ENCODE assay signal across 1 cellular context in the genomic region with DNA sequence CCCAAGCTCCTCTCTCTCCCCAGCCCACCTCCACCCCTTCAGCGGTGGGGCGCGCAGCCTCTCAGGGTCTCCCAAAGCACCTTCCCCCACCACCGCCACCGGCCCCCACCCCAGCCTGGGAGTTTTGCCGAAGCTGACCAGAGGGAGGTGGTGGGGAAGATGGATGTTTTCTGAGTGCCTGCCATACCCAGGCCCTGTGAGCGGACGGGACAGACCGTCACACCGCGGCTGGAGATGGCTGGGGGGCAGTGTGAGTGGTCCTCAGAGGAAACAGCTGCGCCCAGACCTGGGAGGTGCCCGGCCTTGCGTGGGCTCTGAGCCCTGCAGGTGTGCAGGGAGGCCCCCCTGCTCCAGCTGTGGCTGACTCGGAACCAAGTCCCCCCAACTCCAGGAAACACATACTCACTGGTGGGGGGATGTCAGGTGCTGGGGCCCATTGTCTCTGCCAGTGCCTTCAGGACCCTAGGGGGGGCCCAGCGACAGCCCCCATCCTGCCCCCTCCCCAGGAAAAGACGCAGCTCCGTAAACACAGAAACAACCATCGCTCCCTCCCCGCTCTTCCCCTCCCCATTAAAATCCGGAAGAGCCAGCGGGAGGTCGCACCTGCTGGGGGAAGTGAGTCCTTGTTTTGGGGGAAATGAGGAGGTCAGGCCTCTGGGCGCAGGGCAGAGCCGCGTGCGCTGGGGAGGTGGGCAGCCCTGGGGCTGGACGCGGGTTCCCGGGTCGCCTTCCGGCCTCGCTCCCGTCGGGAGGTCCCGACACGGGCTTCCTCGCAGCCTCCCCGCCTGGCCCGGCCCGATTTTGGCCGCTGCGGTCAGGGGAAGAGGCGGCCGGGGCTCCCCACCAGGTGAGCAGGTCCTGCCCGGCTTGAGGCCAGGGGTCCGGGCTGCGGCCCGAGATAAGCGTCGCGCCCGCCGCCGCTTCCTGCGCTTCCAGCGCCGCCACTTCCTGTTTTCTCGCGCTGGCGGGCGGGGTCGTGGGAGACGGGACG.
TF ChIP-seq lines count a peak whose summit lies in the region.

No MANE protein-coding gene starts in this region.

TF ChIP-seq in IMR-90, 13 proteins besides CTCF, POLR2A, EP300 and RAD21:
- TF ChIP-seq SMC3 (IDR thresholded peaks at IDR 0.05; ENCODE audit: low read depth, low read length), result no peak
- TF ChIP-seq CHD1 (IDR thresholded peaks at IDR 0.05; ENCODE audit: low read depth, low read length), result no peak
- TF ChIP-seq CEBPB (IDR thresholded peaks at IDR 0.05; ENCODE audit: low read depth, low read length), result no peak
- no peak for TF ChIP-seq MAZ (IDR thresholded peaks at IDR 0.05; ENCODE audit: borderline replicate concordance, low read depth, low read length)
